8 cellular contexts compared by ENCODE assay signal in genomic region chr10:931326-932318, GRCh38. TPM values are rescaled to one million over a fixed set of nuclear protein-coding genes. Genes with fewer than 3 reads are reported as not detected.
A peak's percentile ranks its signal among the peaks of the same experiment; 100 is the strongest.
DNase-seq lines count a peak whose midpoint lies in the region; ATAC-seq, FAIRE-seq and TF ChIP-seq lines count a peak whose summit lies in the region.

Gene LARP4B (minus strand): TSS chr10:931705. CDS start chr10:885721, 45,984 bp downstream.

- FAIRE-seq in bronchial epithelial cell (lab: Jason Lieb, UNC) (no peak), small intestine (lab: Jason Lieb, UNC) (no peak)

- peak within 1 kb of the TSS; percentile 98 for H3K27ac Mint-ChIP-seq in WTC11

- POLR2A ChIA-PET in WTC11 (lab: Charles Lee), result interaction anchor here (0.6 to 1.0 kb wide), 4 partner anchors 9 to 118 kb away, joined by 3 read pairs; no protein-coding TSS in a partner anchor

- H3K4me1 ChIP-seq in small intestine (ENCODE audit: control insufficient read depth in 2 of 2, insufficient read depth in 1 of 2, low read depth in 1 of 2, low read length in 1 of 2), result peaks cover 0 to 4% of the 10 kb centered on the region in 2 donors

- H3K36me3 Mint-ChIP-seq in WTC11, result no peaks in the 10 kb centered on the region

- no peaks in the 10 kb centered on the region for H3K9me3 ChIP-seq in small intestine (ENCODE audit: control insufficient read depth, low read depth)

- H3K36me3 ChIP-seq in bronchial epithelial cell (ENCODE audit: control insufficient read depth, insufficient read depth, low read length), result no peaks in the 10 kb centered on the region
- H3K36me3 ChIP-seq in small intestine (ENCODE audit: control insufficient read depth in 2 of 2, insufficient read depth in 2 of 2, low read length in 2 of 2), result no peaks in the 10 kb centered on the region

- peak within 1 kb of the TSS; percentile 84 for H3K4me3 ChIP-seq in bronchial epithelial cell (ENCODE audit: low read depth, low read length)
- H3K4me3 ChIP-seq in small intestine (ENCODE audit: low read depth in 1 of 2, low read length in 2 of 2), result peak within 1 kb of the TSS; percentile 93 to 95

- H3K9me3 Mint-ChIP-seq in WTC11, result no peaks in the 10 kb centered on the region

- peak; percentile 99 for DNase-seq in AG08396 (ENCODE audit: low spot score)
- peak; percentile 86 for DNase-seq in NCI-H226
- peak; percentile 95 for DNase-seq in WTC11 (ENCODE audit: low spot score)
- DNase-seq in bronchial epithelial cell (ENCODE audit: low read depth), result peak; percentile 87
- DNase-seq in iPS-NIHi11 (ENCODE audit: low spot score), result peak; percentile 98
- DNase-seq in small intestine, result peak; percentile 97

- peaks cover 4% of the 10 kb centered on the region; the same call in 1 of the 2 replicates for H3K27me3 Mint-ChIP-seq in WTC11 (ENCODE audit: low read depth)

- H3K4me3 Mint-ChIP-seq in WTC11, result peak within 1 kb of the TSS; percentile 96

- CTCF ChIA-PET in WTC11 (lab: Charles Lee), result interaction anchor here (1.0 kb wide), 1 partner anchor 143 kb away, joined by 3 read pairs; no protein-coding TSS in a partner anchor

- peak; percentile 97 for ATAC-seq in GM19023 (IDR thresholded peaks at IDR 0.05; ENCODE audit: unreplicated experiment)
- ATAC-seq in HG03196 (IDR thresholded peaks at IDR 0.05; ENCODE audit: unreplicated experiment), result peak; percentile 92
- ATAC-seq in WTC11, result peak; percentile 98

- H3K4me1 Mint-ChIP-seq in WTC11, result peaks cover 36% of the 10 kb centered on the region

- TF ChIP-seq CTCF in WTC11 (IDR thresholded peaks at IDR 0.05), result no peak
- no peak for TF ChIP-seq CTCF in bronchial epithelial cell (IDR thresholded peaks at IDR 0.05; ENCODE audit: insufficient read depth, low read length, severe bottlenecking)

- H3K27ac ChIP-seq in small intestine (ENCODE audit: low read depth in 1 of 2, low read length in 1 of 2), result peak within 1 kb of the TSS; percentile 97

- WGBS in small intestine, 3 donors, result 0 to 1% (median 0%) methylated on average over 53 to 137 of the region's 137 CpGs

- H3K27me3 ChIP-seq in bronchial epithelial cell (ENCODE audit: control insufficient read depth, insufficient read depth, low read length) (no peaks in the 10 kb centered on the region), small intestine (ENCODE audit: control insufficient read depth in 2 of 2, insufficient read depth in 2 of 2, low read length in 2 of 2) (no peaks in the 10 kb centered on the region)

TF ChIP-seq in WTC11, 78 proteins besides CTCF, POLR2A, EP300 and RAD21:
- TF ChIP-seq ZNF423 (CRISPR knock-in tag; IDR thresholded peaks at IDR 0.05) (no peak), MAX (CRISPR knock-in tag; IDR thresholded peaks at IDR 0.05) (peak; percentile 40; the same call in 1 of the 2 replicates), NFYB (CRISPR knock-in tag; conservative IDR thresholded peaks at IDR 0.05; ENCODE audit: low read depth) (peak; percentile 67), GABPB1 (CRISPR knock-in tag; IDR thresholded peaks at IDR 0.05) (no peak), PRDM15 (CRISPR knock-in tag; IDR thresholded peaks at IDR 0.05) (no peak), E2F4 (CRISPR knock-in tag; IDR thresholded peaks at IDR 0.05; ENCODE audit: borderline replicate concordance, low read depth) (peak; percentile 43; the same call in 1 of the 2 replicates), MYBL2 (CRISPR knock-in tag; IDR thresholded peaks at IDR 0.05) (no peak), E2F5 (CRISPR knock-in tag; IDR thresholded peaks at IDR 0.05) (0 out of 2 replicates have a peak, but pooled peaks have one; percentile 29), USF2 (CRISPR knock-in tag; IDR thresholded peaks at IDR 0.05) (no peak), HMGXB4 (CRISPR knock-in tag; IDR thresholded peaks at IDR 0.05) (no peak), JAZF1 (CRISPR knock-in tag; IDR thresholded peaks at IDR 0.05) (no peak), SP1 (CRISPR knock-in tag; conservative IDR thresholded peaks at IDR 0.05) (peak; percentile 62; the same call in 1 of the 2 replicates), FOXK1 (CRISPR knock-in tag; IDR thresholded peaks at IDR 0.05) (0 out of 2 replicates have a peak, but pooled peaks have one; percentile 61)

RNA-seq across cellular contexts. Expression of gene LARP4B, which starts in this region (rescaled TPM):
- total RNA-seq in WTC11 (2021) (83.0 to 91.5 TPM (median 87.1 TPM) in 3 replicates), bronchial epithelial cell (31.1 and 41.5 TPM in 2 replicates)
- 10 to 100 TPM; 12.4 to 23.4 (median 19.0) TPM for polyA plus RNA-seq in small intestine

Comparison
In these comparisons a context has a peak if more than half of its experiments do, and no peak if none do; other contexts are left out.
1. Peak in every context shown above with its lines: DNase-seq, ATAC-seq, H3K4me3 ChIP-seq and H3K27ac ChIP-seq.